8 cellular contexts compared by ENCODE assay signal in genomic region chr19:52569648-52570004, GRCh38. TPM values are rescaled to one million over a fixed set of nuclear protein-coding genes. Genes with fewer than 3 reads are reported as not detected.
DNase-seq lines count a peak whose midpoint lies in the region; ATAC-seq and TF ChIP-seq lines count a peak whose summit lies in the region.
"Not testable (repeated sequence)": the region's sequence is repeated elsewhere in the genome, so short reads cannot be mapped to it uniquely, and the experiment has no call there.

No MANE protein-coding gene starts in this region.

- H3K4me3 Mint-ChIP-seq in activated T-cell treated with anti-CD3 and anti-CD28 coated beads, Interleukin-2, amount 50 U/mL, for 24 hours: peak overlapping the region; percentile 89
- peak overlapping the region; percentile 87 for H3K4me3 Mint-ChIP-seq in dendritic cell treated with granulocyte-macrophage colony-stimulating factor and Interleukin-4, amounts not matched to agents 40 ng/mL and 50 ng/mL, for 4 days
- H3K4me3 Mint-ChIP-seq in naive thymus-derived CD8-positive, alpha-beta T cell: peak overlapping the region; percentile 89 to 98 (median 95)

- POLR2A ChIA-PET in HEK293 (lab: Yijun Ruan, JAX): not testable (repeated sequence)
- POLR2A ChIA-PET in naive thymus-derived CD8-positive, alpha-beta T cell (lab: Charles Lee): interaction anchor here (0.7 kb wide), 1 partner anchor 31 kb away, joined by 3 read pairs; no protein-coding TSS in a partner anchor

- H3K4me1 ChIP-seq in BLaER1: peaks cover 20% of the 10 kb centered on the region
- not testable (repeated sequence) for H3K4me1 ChIP-seq in HEK293 (ENCODE audit: control insufficient read depth, insufficient read depth, low read length)

- H3K9me3 ChIP-seq in BLaER1: peaks cover 23% of the 10 kb centered on the region; the same call in 1 of the 2 replicates
- not testable (repeated sequence) for H3K9me3 ChIP-seq in HEK293 (ENCODE audit: control insufficient read depth, insufficient read depth, low read depth, low read length)

- H3K36me3 Mint-ChIP-seq in activated T-cell treated with anti-CD3 and anti-CD28 coated beads, Interleukin-2, amount 50 U/mL, for 24 hours (ENCODE audit: low read depth): peaks cover 74% of the 10 kb centered on the region
- H3K36me3 Mint-ChIP-seq in dendritic cell treated with granulocyte-macrophage colony-stimulating factor and Interleukin-4, amounts not matched to agents 40 ng/mL and 50 ng/mL, for 4 days (ENCODE audit: low read depth): peaks cover 57% of the 10 kb centered on the region
- H3K36me3 Mint-ChIP-seq in naive thymus-derived CD8-positive, alpha-beta T cell: peaks cover 33 to 43% (median 35%) of the 10 kb centered on the region in 3 donors

- H3K27me3 ChIP-seq in BLaER1: not testable (repeated sequence)

- DNase-seq in NCI-H82 (lab: John Stamatoyannopoulos, UW): peak; percentile 47
- DNase-seq in activated T-cell treated with anti-CD3 and anti-CD28 coated beads, Interleukin-2, amount 50 U/mL, for 24 hours: not testable (repeated sequence)
- peak; percentile 46 for DNase-seq in iPS DF 4.7 (ENCODE audit: extremely low read depth, low spot score)
- DNase-seq in naive thymus-derived CD8-positive, alpha-beta T cell: peak in 2 of 10 donors; percentile 3 to 5
- peak; percentile 13 for DNase-seq in stimulated activated naive CD8-positive, alpha-beta T cell treated with anti-CD3 and anti-CD28 coated beads, Interleukin-15, Interleukin-2, amounts not matched to agents 100 U/mL and 50 U/mL, for 24 hours

- peaks cover 45% of the 10 kb centered on the region for H3K9me3 Mint-ChIP-seq in activated T-cell treated with anti-CD3 and anti-CD28 coated beads, Interleukin-2, amount 50 U/mL, for 24 hours
- peaks cover 83% of the 10 kb centered on the region for H3K9me3 Mint-ChIP-seq in dendritic cell treated with granulocyte-macrophage colony-stimulating factor and Interleukin-4, amounts not matched to agents 40 ng/mL and 50 ng/mL, for 4 days
- peaks cover 8 to 76% (median 33%) of the 10 kb centered on the region in 9 donors for H3K9me3 Mint-ChIP-seq in naive thymus-derived CD8-positive, alpha-beta T cell

- peaks cover 30% of the 10 kb centered on the region for H3K4me1 Mint-ChIP-seq in activated T-cell treated with anti-CD3 and anti-CD28 coated beads, Interleukin-2, amount 50 U/mL, for 24 hours (ENCODE audit: low read depth)
- peaks cover 25% of the 10 kb centered on the region for H3K4me1 Mint-ChIP-seq in dendritic cell treated with granulocyte-macrophage colony-stimulating factor and Interleukin-4, amounts not matched to agents 40 ng/mL and 50 ng/mL, for 4 days (ENCODE audit: low read depth)
- peaks cover 14 to 38% (median 37%) of the 10 kb centered on the region in 4 donors for H3K4me1 Mint-ChIP-seq in naive thymus-derived CD8-positive, alpha-beta T cell

- H3K4me2 ChIP-seq in BLaER1: peak overlapping the region; percentile 85

- peak overlapping the region; percentile 91 for H3K27ac Mint-ChIP-seq in activated T-cell treated with anti-CD3 and anti-CD28 coated beads, Interleukin-2, amount 50 U/mL, for 24 hours
- H3K27ac Mint-ChIP-seq in dendritic cell treated with granulocyte-macrophage colony-stimulating factor and Interleukin-4, amounts not matched to agents 40 ng/mL and 50 ng/mL, for 4 days: peak overlapping the region; percentile 94
- peak overlapping the region; percentile 83 to 99 (median 96) for H3K27ac Mint-ChIP-seq in naive thymus-derived CD8-positive, alpha-beta T cell

- not testable (repeated sequence) for TF ChIP-seq CTCF in HEK293 (tag by site-specific recombination; IDR thresholded peaks at IDR 0.05)

- CTCF ChIA-PET in HEK293 (lab: Yijun Ruan, JAX): not testable (repeated sequence)

- not testable (repeated sequence) for H3K27me3 Mint-ChIP-seq in activated T-cell treated with anti-CD3 and anti-CD28 coated beads, Interleukin-2, amount 50 U/mL, for 24 hours; dendritic cell treated with granulocyte-macrophage colony-stimulating factor and Interleukin-4, amounts not matched to agents 40 ng/mL and 50 ng/mL, for 4 days; naive thymus-derived CD8-positive, alpha-beta T cell

- intact Hi-C loops in dendritic cell treated with granulocyte-macrophage colony-stimulating factor and Interleukin-4, amounts not matched to agents 40 ng/mL and 50 ng/mL, for 4 days (cut with micrococcal nuclease): loop anchor here (2.0 to 5.0 kb wide), 2 partner anchors 31 to 42 kb away; partner anchors contain the start of gene ZNF808

- peaks cover 46% of the 10 kb centered on the region for H3K36me3 ChIP-seq in BLaER1
- peaks cover 0 to 26% of the 10 kb centered on the region in 2 experiments; a peak in 1 of 3 replicates for H3K36me3 ChIP-seq in HEK293 (ENCODE audit: control insufficient read depth in 2 of 2, insufficient read depth in 1 of 2, low read length in 2 of 2)

- ATAC-seq in naive thymus-derived CD8-positive, alpha-beta T cell: peak; percentile 4 to 21
- ATAC-seq in stimulated activated naive CD8-positive, alpha-beta T cell treated with anti-CD3 and anti-CD28 coated beads, Interleukin-15, Interleukin-2, amounts not matched to agents 100 U/mL and 50 U/mL, for 24 hours: not testable (repeated sequence)

- H3K4me3 ChIP-seq in BLaER1 (peak overlapping the region; percentile 90), HEK293 (ENCODE audit: low read depth, low read length) (peak overlapping the region; percentile 36)

- not testable (repeated sequence) for H4K20me1 ChIP-seq in BLaER1

- H3K27ac ChIP-seq in BLaER1; HEK293 (ENCODE audit: extremely low read depth, low read depth, low read length): not testable (repeated sequence)

- H3K9ac ChIP-seq in BLaER1: peak overlapping the region; percentile 63; the same call in 1 of the 2 replicates

TF ChIP-seq in HEK293, 187 proteins besides CTCF, POLR2A, EP300 and RAD21:
- TF ChIP-seq KLF1 (tag by site-specific recombination; IDR thresholded peaks at IDR 0.05) (0 out of 2 replicates have a peak, but pooled peaks have one; percentile 10), KLF17 (tag by site-specific recombination; IDR thresholded peaks at IDR 0.05) (0 out of 2 replicates have a peak, but pooled peaks have one; percentile 10), ZBTB20 (tag by site-specific recombination; IDR thresholded peaks at IDR 0.05) (peak; percentile 90), GLIS2 (tag by site-specific recombination; IDR thresholded peaks at IDR 0.05) (0 out of 2 replicates have a peak, but pooled peaks have one; percentile 9), PRDM1 (tag by site-specific recombination; IDR thresholded peaks at IDR 0.05) (peak; percentile 81), ZNF600 (tag by site-specific recombination; IDR thresholded peaks at IDR 0.05) (0 out of 2 replicates have a peak, but pooled peaks have one; percentile 25), SETDB1 (IDR thresholded peaks at IDR 0.05; ENCODE audit: insufficient read length, low read length) (peak; percentile 44)

RNA-seq across cellular contexts. Expression of gene ZNF701, which starts 0.5 kb away (rescaled TPM):
- total RNA-seq in naive thymus-derived CD8-positive, alpha-beta T cell: 10 to 100 TPM; 35.8 to 40.3 TPM
- polyA plus RNA-seq in naive thymus-derived CD8-positive, alpha-beta T cell: 10 to 100 TPM; 13.6 to 14.4 (median 14.1) TPM

RNA-seq across cellular contexts. Expression of gene ZNF808, which starts 42.2 kb away (rescaled TPM):
- total RNA-seq in naive thymus-derived CD8-positive, alpha-beta T cell: 10 to 100 TPM; 51.6 to 58.3 TPM
- 10 to 100 TPM in 2 of 3 donors, 1 to 10 TPM in 1; 8.0 to 13.2 (median 12.9) TPM for polyA plus RNA-seq in naive thymus-derived CD8-positive, alpha-beta T cell
